13 cellular contexts compared by ENCODE assay signal in the genomic region with DNA sequence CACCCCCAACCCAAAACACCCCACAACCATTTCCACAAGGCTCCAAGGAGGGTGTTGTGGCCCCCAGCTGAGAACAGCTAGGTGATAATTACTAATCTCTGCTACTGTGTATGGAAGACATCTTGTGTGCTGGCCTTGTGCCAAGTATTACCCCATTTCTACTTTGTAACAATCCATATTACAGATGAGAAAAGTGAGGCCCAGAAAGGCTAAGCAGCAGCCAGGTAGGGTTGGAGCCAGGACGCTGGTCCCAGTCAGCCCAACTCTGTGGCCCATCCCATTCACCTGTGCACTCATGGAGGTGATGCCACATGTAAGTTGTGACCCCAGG. TPM values are rescaled to one million over a fixed set of nuclear protein-coding genes. Genes with fewer than 3 reads are reported as not detected.
DNase-seq lines count a peak whose midpoint lies in the region; ATAC-seq, FAIRE-seq and TF ChIP-seq lines count a peak whose summit lies in the region.
"Had no signal": no experiment of that assay in that cellular context is flagged by ENCODE, and none has a peak within 500 bp of the region (broad histone marks: within the 10 kb centered on the region; RNA-seq: fewer than 3 reads in every experiment).

No MANE protein-coding gene starts in this region.

- H3K4me3 Mint-ChIP-seq in naive thymus-derived CD4-positive, alpha-beta T cell: no peak overlapping the region
- H3K4me3 Mint-ChIP-seq: CD4-positive, CD25-positive, alpha-beta regulatory T cell had no signal

- no peaks in the 10 kb centered on the region for H3K9me2 ChIP-seq in SK-N-SH

- H3K79me2 ChIP-seq in HepG2 (ENCODE audit: insufficient read depth, low read length) (no peaks in the 10 kb centered on the region), K562 (ENCODE audit: control insufficient read depth, insufficient read depth, low read length) (no peaks in the 10 kb centered on the region), SK-N-SH (ENCODE audit: insufficient read depth) (no peaks in the 10 kb centered on the region)

- POLR2A ChIA-PET in HepG2 (lab: Yijun Ruan, JAX) (interaction anchor here (0.5 kb wide), 1 partner anchor 419 kb away, joined by 4 read pairs; no protein-coding TSS in a partner anchor), K562 (lab: Yijun Ruan, JAX) (interaction anchor here (1.2 to 1.9 kb wide), 2 partner anchors 10 to 14 kb away, joined by 4 read pairs; no protein-coding TSS in a partner anchor), SK-N-SH (lab: Yijun Ruan, JAX) (no interaction called here)
- POLR2A ChIA-PET in naive thymus-derived CD4-positive, alpha-beta T cell (lab: Charles Lee): no interaction called here

- H3K27me3 ChIP-seq in HepG2 (ENCODE audit: control insufficient read depth in 1 of 2, insufficient read depth in 2 of 2, low read length in 2 of 2): 0 out of 5 replicates have a peak, but pooled peaks cover 0 to 1% of the 10 kb centered on the region in 2 experiments
- H3K27me3 ChIP-seq in right lobe of liver: no peaks in the 10 kb centered on the region
- no peaks in the 10 kb centered on the region for H3K27me3 ChIP-seq in K562 (ENCODE audit: control insufficient read depth in 2 of 2, insufficient read depth in 2 of 2, low read length in 2 of 2)
- H3K27me3 ChIP-seq in naive thymus-derived CD4-positive, alpha-beta T cell (ENCODE audit: control insufficient read depth in 2 of 2, insufficient read depth in 2 of 2, low read length in 2 of 2): no peaks in the 10 kb centered on the region
- H3K27me3 ChIP-seq in SK-N-SH (ENCODE audit: insufficient read depth): no peaks in the 10 kb centered on the region

- no peaks in the 10 kb centered on the region for H4K20me1 ChIP-seq in HepG2 (ENCODE audit: insufficient read depth, low read length)
- no peaks in the 10 kb centered on the region for H4K20me1 ChIP-seq in K562 (replicated peaks; ENCODE audit: control insufficient read depth, insufficient read depth, low read length)
- no peaks in the 10 kb centered on the region for H4K20me1 ChIP-seq in SK-N-SH (ENCODE audit: insufficient read depth)

- no peaks in the 10 kb centered on the region for H3K9me3 ChIP-seq in HepG2 (ENCODE audit: low read length)
- H3K9me3 ChIP-seq in right lobe of liver: no peaks in the 10 kb centered on the region
- no peaks in the 10 kb centered on the region for H3K9me3 ChIP-seq in K562 (replicated peaks; ENCODE audit: control insufficient read depth, insufficient read depth, low read depth, low read length)
- no peaks in the 10 kb centered on the region for H3K9me3 ChIP-seq in naive thymus-derived CD4-positive, alpha-beta T cell (ENCODE audit: control insufficient read depth in 2 of 3, low read length in 3 of 3)
- H3K9me3 ChIP-seq in SK-N-SH: no peaks in the 10 kb centered on the region

- H3K9ac ChIP-seq in HepG2 (ENCODE audit: insufficient read depth, low read depth, low read length) (no peak overlapping the region), K562 (ENCODE audit: insufficient read depth in 1 of 2, low read depth in 2 of 2, low read length in 2 of 2) (no peak overlapping the region), SK-N-SH (no peak overlapping the region)

- no peak overlapping the region for H3K27ac Mint-ChIP-seq in naive thymus-derived CD4-positive, alpha-beta T cell
- H3K27ac Mint-ChIP-seq: CD4-positive, CD25-positive, alpha-beta regulatory T cell had no signal

- no peaks in the 10 kb centered on the region for H3K9me1 ChIP-seq in K562 (ENCODE audit: control insufficient read depth, insufficient read depth, low read length)

- FAIRE-seq in HepG2 (lab: Jason Lieb, UNC) (no peak), K562 (lab: Jason Lieb, UNC) (no peak), H54 (lab: Jason Lieb, UNC) (no peak)
- FAIRE-seq: GM18507 had no signal

- H3K4me3 ChIP-seq in HepG2 (replicated peaks in 1 of 3; ENCODE audit: insufficient read depth in 1 of 3, low read depth in 2 of 3, low read length in 3 of 3) (no peak overlapping the region), right lobe of liver (no peak overlapping the region), K562 (no peak overlapping the region), SK-N-SH (ENCODE audit: low read depth in 2 of 2, low read length in 1 of 2) (no peak overlapping the region)
- no peak overlapping the region for H3K4me3 ChIP-seq in naive thymus-derived CD4-positive, alpha-beta T cell (ENCODE audit: low read length)

- no peak for TF ChIP-seq POLR2A in HepG2 (IDR thresholded peaks at IDR 0.05; ENCODE audit: insufficient read depth in 1 of 2, low read depth in 2 of 2, low read length in 2 of 2)
- no peak for TF ChIP-seq POLR2A in right lobe of liver (IDR thresholded peaks at IDR 0.05)
- TF ChIP-seq POLR2A in K562 (conservative IDR thresholded peaks at IDR 0.05): no peak
- TF ChIP-seq POLR2A in H54 (IDR thresholded peaks at IDR 0.05; ENCODE audit: low read depth, low read length): no peak

- TF ChIP-seq RAD21 in HepG2 (CRISPR knock-in tag; IDR thresholded peaks at IDR 0.05) (no peak), K562 (CRISPR knock-in tag; conservative IDR thresholded peaks at IDR 0.05 in 1 of 2, IDR thresholded peaks at IDR 0.05 in 1 of 2) (no peak), SK-N-SH (IDR thresholded peaks at IDR 0.05; ENCODE audit: low read length) (no peak)

- TF ChIP-seq EP300 in HepG2 (IDR thresholded peaks at IDR 0.05; ENCODE audit: low read depth in 2 of 2, low read length in 2 of 2): no peak
- no peak for TF ChIP-seq EP300 in HepG2 (CRISPR knock-in tag; IDR thresholded peaks at IDR 0.05; ENCODE audit: borderline replicate concordance)
- TF ChIP-seq EP300 in K562 (IDR thresholded peaks at IDR 0.05; ENCODE audit: low read length): no peak
- TF ChIP-seq EP300 in SK-N-SH (IDR thresholded peaks at IDR 0.05; ENCODE audit: borderline replicate concordance in 1 of 2, low read depth in 1 of 2, low read length in 1 of 2): no peak

- TF ChIP-seq CTCF in HepG2 (CRISPR knock-in tag; IDR thresholded peaks at IDR 0.05): no peak
- no peak for TF ChIP-seq CTCF in right lobe of liver (IDR thresholded peaks at IDR 0.05)
- no peak for TF ChIP-seq CTCF in K562 (IDR thresholded peaks at IDR 0.05 in 2 of 3, conservative IDR thresholded peaks at IDR 0.05 in 1 of 3; ENCODE audit: insufficient read depth in 2 of 3, low read depth in 1 of 3, low read length in 3 of 3)
- TF ChIP-seq CTCF in SK-N-SH (IDR thresholded peaks at IDR 0.05): no peak

- H3K36me3 ChIP-seq in HepG2 (replicated peaks in 1 of 2; ENCODE audit: control insufficient read depth in 1 of 2, insufficient read depth in 2 of 2, low read length in 2 of 2): no peaks in the 10 kb centered on the region
- no peaks in the 10 kb centered on the region for H3K36me3 ChIP-seq in right lobe of liver
- no peaks in the 10 kb centered on the region for H3K36me3 ChIP-seq in K562 (ENCODE audit: control insufficient read depth, insufficient read depth, low read length)
- no peaks in the 10 kb centered on the region for H3K36me3 ChIP-seq in naive thymus-derived CD4-positive, alpha-beta T cell (ENCODE audit: control insufficient read depth in 2 of 3, insufficient read depth in 3 of 3, low read length in 3 of 3)
- no peaks in the 10 kb centered on the region for H3K36me3 ChIP-seq in SK-N-SH (replicated peaks in 1 of 2; ENCODE audit: control insufficient read depth in 1 of 2, insufficient read depth in 2 of 2, low read length in 1 of 2)

- no peak overlapping the region for H2AFZ ChIP-seq in HepG2 (ENCODE audit: low read length)
- no peak overlapping the region for H2AFZ ChIP-seq in K562 (ENCODE audit: low read depth, low read length)
- no peak overlapping the region for H2AFZ ChIP-seq in SK-N-SH (ENCODE audit: low read depth)

- 100% methylated on average over 1 of the region's 1 CpG for WGBS in HepG2 (ENCODE audit: low lambda C conversion rate)
- WGBS in right lobe of liver (ENCODE audit: insufficient coverage, low coverage, low lambda C conversion rate, missing lambda C conversion rate): 100% methylated on average over 1 of the region's 1 CpG
- 73% methylated on average over 1 of the region's 1 CpG for WGBS in K562 (ENCODE audit: insufficient coverage, low coverage, missing lambda C conversion rate)
- WGBS in SK-N-SH (ENCODE audit: low lambda C conversion rate): 89% methylated on average over 1 of the region's 1 CpG

- ATAC-seq in HepG2 (no peak), right lobe of liver (no peak), K562 (no peak)
- ATAC-seq in naive thymus-derived CD4-positive, alpha-beta T cell: no peak
- ATAC-seq: HCT116 had no signal

- H3K27me3 Mint-ChIP-seq in naive thymus-derived CD4-positive, alpha-beta T cell: peaks cover 0 to 3% (median 0%) of the 10 kb centered on the region in 5 donors
- H3K27me3 Mint-ChIP-seq: CD4-positive, CD25-positive, alpha-beta regulatory T cell had no signal

- DNase-seq in NCI-H1092 treated with DMSO at 0.1 percent for 48 hours (lab: John Stamatoyannopoulos, UW) (peak; percentile 43), NCI-H1092 (lab: John Stamatoyannopoulos, UW) (no peak), HepG2 (ENCODE audit: low spot score) (no peak), right lobe of liver (no peak), K562 (ENCODE audit: extremely low read depth in 1 of 4, low spot score in 3 of 4) (peak in 1 of 4 experiments; percentile 1), H54 (ENCODE audit: insufficient read length, low spot score) (no peak), SK-N-SH (no peak)
- no peak for DNase-seq in naive thymus-derived CD4-positive, alpha-beta T cell
- DNase-seq: CD4-positive, CD25-positive, alpha-beta regulatory T cell; GF-D8 had no signal

- BruUV-seq in HepG2 (replicated peaks; lab: Mats Ljungman, UMichigan): no TSS peak
- BruUV-seq in K562 (replicated peaks; lab: Mats Ljungman, UMichigan): no TSS peak

- H3K27ac ChIP-seq in HepG2 (ENCODE audit: extremely low read length, insufficient read depth, low read length): no peak overlapping the region
- H3K27ac ChIP-seq in right lobe of liver: no peak overlapping the region
- H3K27ac ChIP-seq in K562 (ENCODE audit: extremely low read depth, low read depth, low read length): no peak overlapping the region
- no peak overlapping the region for H3K27ac ChIP-seq in naive thymus-derived CD4-positive, alpha-beta T cell (ENCODE audit: low read depth, low read length)
- H3K27ac ChIP-seq in SK-N-SH (ENCODE audit: low read depth in 2 of 2, low read length in 1 of 2): no peak overlapping the region
- H3K27ac ChIP-seq: 22Rv1 had no signal

- H3K4me1 ChIP-seq in HepG2 (ENCODE audit: insufficient read depth, low read length): peaks cover 37% of the 10 kb centered on the region
- peaks cover 0 to 12% (median 2%) of the 10 kb centered on the region in 4 donors for H3K4me1 ChIP-seq in right lobe of liver
- H3K4me1 ChIP-seq in K562 (replicated peaks in 1 of 2; ENCODE audit: control insufficient read depth in 2 of 2, insufficient read depth in 2 of 2, low read length in 2 of 2): peaks cover 7 to 24% of the 10 kb centered on the region in 2 experiments
- no peaks in the 10 kb centered on the region for H3K4me1 ChIP-seq in naive thymus-derived CD4-positive, alpha-beta T cell (ENCODE audit: control insufficient read depth in 2 of 2, insufficient read depth in 2 of 2, low read length in 2 of 2)
- H3K4me1 ChIP-seq in SK-N-SH (ENCODE audit: control insufficient read depth in 1 of 2, insufficient read depth in 2 of 2, low read depth in 1 of 2, low read length in 1 of 2): no peaks in the 10 kb centered on the region; a peak in 1 of 4 replicates

- H3K36me3 Mint-ChIP-seq in naive thymus-derived CD4-positive, alpha-beta T cell: no peaks in the 10 kb centered on the region
- H3K36me3 Mint-ChIP-seq: CD4-positive, CD25-positive, alpha-beta regulatory T cell had no signal

- intact Hi-C loops in HepG2 (cut with micrococcal nuclease; ENCODE audit: unreplicated experiment) (no loop called here), right lobe of liver (cut with DNase I) (no loop called here), K562 (cut with micrococcal nuclease) (no loop called here)
- intact Hi-C loops in naive thymus-derived CD4-positive, alpha-beta T cell (cut with micrococcal nuclease): no loop called here

- CTCF ChIA-PET in HepG2 (lab: Yijun Ruan, JAX; ENCODE audit: low intra/inter-chr PET ratio, low total read pairs): no interaction called here
- CTCF ChIA-PET in K562 (lab: Yijun Ruan, JAX; ENCODE audit: low intra/inter-chr PET ratio): no interaction called here
- CTCF ChIA-PET in naive thymus-derived CD4-positive, alpha-beta T cell (lab: Charles Lee): no interaction called here
- CTCF ChIA-PET in SK-N-SH (lab: Yijun Ruan, JAX): interaction anchor here (1.9 kb wide), 1 partner anchor 10 kb away, joined by 7 read pairs; no protein-coding TSS in a partner anchor

- in situ Hi-C loops in HepG2 (cut with HindIII; ENCODE audit: extremely low pct_ligation_motif_present, low pct_unique_long_range_greater_than_20kb) (no loop called here), K562 (cut with MboI) (no loop called here)

- no peaks in the 10 kb centered on the region for H3K9me3 Mint-ChIP-seq in naive thymus-derived CD4-positive, alpha-beta T cell

- no peaks in the 10 kb centered on the region for H3F3A ChIP-seq in SK-N-SH (replicated peaks; ENCODE audit: insufficient read depth)

- H3K4me2 ChIP-seq in HepG2 (ENCODE audit: low read depth, low read length) (peak overlapping the region; percentile 53), K562 (ENCODE audit: insufficient read depth, low read length) (no peak overlapping the region), SK-N-SH (no peak overlapping the region)

- peaks cover 0 to 5% (median 0%) of the 10 kb centered on the region in 7 donors for H3K4me1 Mint-ChIP-seq in naive thymus-derived CD4-positive, alpha-beta T cell

RNA-seq across cellular contexts. Expression of a gene that starts 12.4 kb away (rescaled TPM):
- total RNA-seq in HepG2 (2016; rRNA removed; fragmentation: Illumina TruSeq; extraction: Trizol) (16.4 and 31.7 TPM in 2 replicates), right lobe of liver (100 to 1,000 TPM in 5 of 6 experiments, 10 to 100 TPM in 1; 92.4 to 184 (median 170) TPM), K562 (2014; rRNA removed) (32.8 and 62.4 TPM in 2 replicates), K562 (2014; rRNA removed; fragmentation: Illumina TruSeq; extraction: Trizol) (3.9 and 5.7 TPM in 2 replicates), K562 (2015; rRNA removed; fragmentation: Illumina TruSeq; extraction: Trizol) (14.1 and 15.0 TPM in 2 replicates), K562 (2021) (28.8 and 33.9 TPM in 2 replicates)
- total RNA-seq in HepG2 (2016; cell fraction: cytosol; rRNA removed; fragmentation: Illumina TruSeq; extraction: Trizol; ENCODE audit: low read depth): 38.2 and 45.8 TPM in 2 replicates
- total RNA-seq in HepG2 (2016; cell fraction: insoluble cytoplasmic fraction; rRNA removed; fragmentation: Illumina TruSeq; extraction: Trizol): 16.3 and 32.5 TPM in 2 replicates
- 31.0 and 42.8 TPM in 2 replicates for total RNA-seq in HepG2 (2016; cell fraction: membrane; rRNA removed; fragmentation: Illumina TruSeq; extraction: Trizol)
- 15.8 and 21.7 TPM in 2 replicates for total RNA-seq in HepG2 (2016; cell fraction: nucleus; rRNA removed; fragmentation: Illumina TruSeq; extraction: Trizol)
- polyA plus RNA-seq in HepG2 (2011; rRNA removed) (43.6 and 61.4 TPM in 2 replicates), K562 (2011; rRNA removed) (12.7 and 24.3 TPM in 2 replicates), K562 (2014; fragmentation: Illumina TruSeq; extraction: Trizol) (13.6 and 24.8 TPM in 2 replicates), K562 (2014; fragmentation: Nextera tagmentation; extraction: Ambion mirVana) (1 to 10 TPM; 1.4 to 7.9 TPM), K562 (2014; rRNA removed) (26.7 and 36.4 TPM in 2 replicates), SK-N-SH (2012; rRNA removed) (49.8 and 52.8 TPM in 2 replicates)
- 54.3 and 73.8 TPM in 2 replicates for polyA plus RNA-seq in HepG2 (2011; cell fraction: cytosol; rRNA removed)
- polyA plus RNA-seq in HepG2 (2011; cell fraction: nucleus; rRNA removed): 36.9 and 41.0 TPM in 2 replicates
- polyA plus RNA-seq in HepG2 (2012): 38.0 and 42.3 TPM in 2 replicates
- polyA plus RNA-seq in HepG2 (2016; cell fraction: cytosol; fragmentation: Illumina TruSeq; extraction: Trizol; ENCODE audit: low read depth): 46.1 and 58.0 TPM in 2 replicates
- 24.1 and 25.5 TPM in 2 replicates for polyA plus RNA-seq in HepG2 (2016; cell fraction: insoluble cytoplasmic fraction; fragmentation: Illumina TruSeq; extraction: Trizol; ENCODE audit: low read depth)
- polyA plus RNA-seq in HepG2 (2016; cell fraction: membrane; fragmentation: Illumina TruSeq; extraction: Trizol; ENCODE audit: low read depth): 38.1 and 45.2 TPM in 2 replicates
- polyA plus RNA-seq in HepG2 (2016; cell fraction: nucleus; fragmentation: Illumina TruSeq; extraction: Trizol; ENCODE audit: insufficient read depth, low read depth): 39.8 and 40.0 TPM in 2 replicates
- 51.2 and 54.0 TPM in 2 replicates for polyA minus RNA-seq in HepG2 (2011; rRNA and poly(A)+ RNA removed; ENCODE audit: low replicate concordance)
- 20.3 and 22.0 TPM in 2 replicates for polyA minus RNA-seq in HepG2 (2011; cell fraction: cytosol; rRNA and poly(A)+ RNA removed)
- 6.6 and 8.5 TPM in 2 replicates for polyA minus RNA-seq in HepG2 (2011; cell fraction: nucleus; rRNA and poly(A)+ RNA removed)
- 6.4 and 26.1 TPM in 2 replicates for total RNA-seq in K562 (2011; cell fraction: chromatin; rRNA removed; ENCODE audit: low replicate concordance)
- 29.7 and 36.2 TPM in 2 replicates for total RNA-seq in K562 (2011; cell fraction: nucleolus; rRNA removed)
- total RNA-seq in K562 (2011; cell fraction: nucleoplasm; rRNA removed): 20.5 and 31.0 TPM in 2 replicates
- polyA plus RNA-seq in K562 (2011; cell fraction: cytosol; rRNA removed): 32.4 and 70.4 TPM in 2 replicates
- 19.1 and 30.2 TPM in 2 replicates for polyA plus RNA-seq in K562 (2011; cell fraction: nucleus; rRNA removed)
- 23.7 and 48.0 TPM in 2 replicates for polyA plus RNA-seq in K562 (2012)
- polyA minus RNA-seq in K562 (2011; rRNA and poly(A)+ RNA removed): 3.3 and 4.1 TPM in 2 replicates
- polyA minus RNA-seq in K562 (2011; cell fraction: cytosol; rRNA and poly(A)+ RNA removed): 12.4 and 22.6 TPM in 2 replicates
- polyA minus RNA-seq in K562 (2011; cell fraction: nucleus; rRNA and poly(A)+ RNA removed): 4.6 and 6.3 TPM in 2 replicates
- total RNA-seq in naive thymus-derived CD4-positive, alpha-beta T cell: 10 to 100 TPM in 4 of 5 experiments, 1 to 10 TPM in 1; 9.5 to 15.0 (median 12.1) TPM
- polyA plus RNA-seq in naive thymus-derived CD4-positive, alpha-beta T cell: 10 to 100 TPM; 22.7 to 34.1 TPM
- polyA plus RNA-seq in SK-N-SH (2012; cell fraction: cytosol; rRNA removed): 26.8 and 41.1 TPM in 2 replicates
- 19.4 and 22.2 TPM in 2 replicates for polyA plus RNA-seq in SK-N-SH (2012; cell fraction: nucleus; rRNA removed)

Comparison
In these comparisons a context has a peak if more than half of its experiments do, and no peak if none do; other contexts are left out.
1. POLR2A ChIA-PET loops: an anchor here in HepG2 (0.5 kb wide) and K562 (1.2 to 1.9 kb wide); none called in naive thymus-derived CD4-positive, alpha-beta T cell and SK-N-SH.